Comparison of ENCODE assay signal across 21 cellular contexts in the genomic region with DNA sequence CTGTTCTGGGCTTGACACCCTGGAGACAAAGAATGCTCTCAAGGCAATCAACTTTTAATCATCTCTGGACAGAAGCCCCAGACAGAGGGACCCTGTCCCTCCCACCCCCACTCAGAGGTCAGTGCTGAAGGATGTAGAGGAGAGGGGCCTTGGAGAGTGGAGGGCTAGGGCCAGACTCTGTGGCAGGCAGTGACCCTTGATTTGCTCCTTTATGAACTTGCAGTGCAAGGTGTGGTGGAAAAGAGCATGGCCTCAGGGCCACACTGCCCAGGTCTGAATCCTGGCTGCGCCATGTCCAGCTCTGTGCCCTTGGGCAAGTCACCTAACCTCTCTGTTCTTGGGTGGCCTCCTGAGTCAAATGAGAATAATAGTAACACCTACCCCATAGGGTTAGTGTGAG.
"Had no signal": no experiment of that assay in that cellular context is flagged by ENCODE, and none has a peak within 500 bp of the region (broad histone marks: within the 10 kb centered on the region; RNA-seq: fewer than 3 reads in every experiment).

No MANE protein-coding gene starts in this region.

- ATAC-seq: left ventricle myocardium superior; lower lobe of right lung; naive thymus-derived CD8-positive, alpha-beta T cell; right lobe of liver; stimulated activated naive B cell treated with anti-CD40 and anti-IgM and Interleukin-4, amounts not matched to agents 10 μg/mL and 1 μg/mL and 100 μg/mL, for 72 hours; upper lobe of right lung had no signal

- H3K27ac Mint-ChIP-seq: dendritic cell treated with granulocyte-macrophage colony-stimulating factor and Interleukin-4, amounts not matched to agents 40 ng/mL and 50 ng/mL, for 4 days; immature natural killer cell; naive thymus-derived CD8-positive, alpha-beta T cell; nephron progenitor cell; progenitor cell of endocrine pancreas; stimulated activated naive B cell treated with anti-CD40 and anti-IgM and Interleukin-4, amounts not matched to agents 10 μg/mL and 1 μg/mL and 100 μg/mL, for 72 hours; stimulated activated naive CD8-positive, alpha-beta T cell treated with anti-CD3 and anti-CD28 coated beads, Interleukin-15, Interleukin-2, amounts not matched to agents 100 ng/mL and 50 ng/mL, for 24 hours had no signal

- H3K4me3 Mint-ChIP-seq: dendritic cell treated with granulocyte-macrophage colony-stimulating factor and Interleukin-4, amounts not matched to agents 40 ng/mL and 50 ng/mL, for 4 days; immature natural killer cell; naive thymus-derived CD8-positive, alpha-beta T cell; nephron progenitor cell; stimulated activated naive B cell treated with anti-CD40 and anti-IgM and Interleukin-4, amounts not matched to agents 10 μg/mL and 1 μg/mL and 100 μg/mL, for 72 hours; stimulated activated naive CD8-positive, alpha-beta T cell treated with anti-CD3 and anti-CD28 coated beads, Interleukin-15, Interleukin-2, amounts not matched to agents 100 ng/mL and 50 ng/mL, for 24 hours had no signal

- FAIRE-seq: endometrium, frontal cortex, keratinocyte, small intestine had no signal

- H3K27me3 Mint-ChIP-seq: progenitor cell of endocrine pancreas had no signal

- H3K4me1 Mint-ChIP-seq: immature natural killer cell; nephron progenitor cell; stimulated activated naive B cell treated with anti-CD40 and anti-IgM and Interleukin-4, amounts not matched to agents 10 μg/mL and 1 μg/mL and 100 μg/mL, for 72 hours had no signal

- DNase-seq: colonic mucosa; effector memory CD4-positive, alpha-beta T cell; erythroblast; hypothalamus; immature natural killer cell; left ventricle myocardium superior; lower lobe of right lung; nephron progenitor cell; small intestine; stimulated activated CD4-positive, alpha-beta T cell treated with anti-CD3 and anti-CD28 coated beads, Interleukin-15, amount 100 ng/mL, for 24 hours; stimulated activated CD4-positive, alpha-beta T cell treated with anti-CD3 and anti-CD28 coated beads, Interleukin-2, amount 100 ng/mL, for 48 hours; stimulated activated naive B cell treated with anti-CD40 and anti-IgM and Interleukin-4, amounts not matched to agents 10 μg/mL and 1 μg/mL and 100 μg/mL, for 72 hours; upper lobe of right lung had no signal

- H3K36me3 Mint-ChIP-seq: immature natural killer cell; naive thymus-derived CD8-positive, alpha-beta T cell; stimulated activated naive B cell treated with anti-CD40 and anti-IgM and Interleukin-4, amounts not matched to agents 10 μg/mL and 1 μg/mL and 100 μg/mL, for 72 hours had no signal

- H3K9me3 Mint-ChIP-seq: dendritic cell treated with granulocyte-macrophage colony-stimulating factor and Interleukin-4, amounts not matched to agents 40 ng/mL and 50 ng/mL, for 4 days; immature natural killer cell; naive thymus-derived CD8-positive, alpha-beta T cell; nephron progenitor cell; stimulated activated naive B cell treated with anti-CD40 and anti-IgM and Interleukin-4, amounts not matched to agents 10 μg/mL and 1 μg/mL and 100 μg/mL, for 72 hours; stimulated activated naive CD8-positive, alpha-beta T cell treated with anti-CD3 and anti-CD28 coated beads, Interleukin-15, Interleukin-2, amounts not matched to agents 100 ng/mL and 50 ng/mL, for 24 hours had no signal
